Comparison of ENCODE assay signal across 1 cellular context in genomic region chr18:55833543-55833942, GRCh38.
TF ChIP-seq lines count a peak whose summit lies in the region.

No MANE protein-coding gene starts in this region.

TF ChIP-seq in K562, 482 proteins besides CTCF, POLR2A, EP300 and RAD21 (continued from another document):
- TF ChIP-seq KDM1A (IDR thresholded peaks at IDR 0.05) (no peak), ZNF445 (CRISPR knock-in tag; IDR thresholded peaks at IDR 0.05; ENCODE audit: low read depth) (no peak), ZNF174 (CRISPR knock-in tag; IDR thresholded peaks at IDR 0.05) (no peak), THRAP3 (IDR thresholded peaks at IDR 0.05; ENCODE audit: borderline replicate concordance) (no peak), ZC3H4 (CRISPR knock-in tag; IDR thresholded peaks at IDR 0.05; ENCODE audit: borderline replicate concordance) (no peak), JUND (IDR thresholded peaks at IDR 0.05; ENCODE audit: borderline replicate concordance, low read depth, low read length) (no peak), JUND (tag; IDR thresholded peaks at IDR 0.05; ENCODE audit: borderline replicate concordance, low read depth, low read length) (peak; percentile 38; the same call in 1 of the 3 replicates), GATAD2A (IDR thresholded peaks at IDR 0.05) (no peak), ZSCAN32 (CRISPR knock-in tag; IDR thresholded peaks at IDR 0.05) (no peak), ZNF431 (CRISPR knock-in tag; IDR thresholded peaks at IDR 0.05) (no peak), JUN (IDR thresholded peaks at IDR 0.05; ENCODE audit: borderline replicate concordance, low read depth, low read length) (0 out of 2 replicates have a peak, but pooled peaks have one; percentile 6), JUN (CRISPR knock-in tag; IDR thresholded peaks at IDR 0.05; ENCODE audit: borderline replicate concordance) (no peak), DIDO1 (tag; IDR thresholded peaks at IDR 0.05; ENCODE audit: low read depth) (no peak), EZH2 (IDR thresholded peaks at IDR 0.05; ENCODE audit: borderline replicate concordance, low read depth, low read length) (no peak), ATF3 (IDR thresholded peaks at IDR 0.05) (peak; percentile 21; the same call in 1 of the 2 replicates), ATF3 (CRISPR knock-in tag; conservative IDR thresholded peaks at IDR 0.05) (no peak)
